In the genomic region with DNA sequence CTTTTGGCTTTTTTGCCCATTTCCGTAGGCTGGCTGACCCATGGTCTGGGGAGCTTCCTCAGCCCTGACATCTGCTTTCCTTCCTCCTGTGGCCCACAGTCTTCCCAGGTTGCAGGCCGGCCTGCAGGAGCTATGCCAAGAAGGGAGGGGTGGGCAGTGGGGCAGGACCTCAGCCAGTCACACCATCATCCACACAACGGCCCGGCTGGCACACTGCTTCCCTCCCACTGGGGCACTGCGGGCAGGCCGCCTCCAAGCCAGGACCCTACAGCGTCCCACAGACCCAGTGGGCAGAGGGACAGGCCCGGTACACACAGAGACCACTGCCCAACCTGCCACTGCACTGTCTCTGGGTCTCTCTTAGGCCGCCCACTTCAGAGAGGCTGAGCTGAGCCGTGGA, we compare ENCODE assay signal across 20 cellular contexts. TPM values are rescaled to one million over a fixed set of nuclear protein-coding genes. Genes with fewer than 3 reads are reported as not detected.
DNase-seq lines count a peak whose midpoint lies in the region; ATAC-seq, FAIRE-seq and TF ChIP-seq lines count a peak whose summit lies in the region.
"Had no signal": no experiment of that assay in that cellular context is flagged by ENCODE, and none has a peak within 500 bp of the region (broad histone marks: within the 10 kb centered on the region; RNA-seq: fewer than 3 reads in every experiment).

No MANE protein-coding gene starts in this region.

- POLR2A ChIA-PET in H1 (lab: Charles Lee; ENCODE audit: partially characterized antibody) = no interaction called here

- peaks cover 37% of the 10 kb centered on the region for H3K36me3 Mint-ChIP-seq in stimulated activated effector memory CD8-positive, alpha-beta T cell treated with anti-CD3 and anti-CD28 coated beads, Interleukin-12 subunit alpha, Interleukin-12 subunit beta, amount 100 ng/mL, for 72 hours
- H3K36me3 Mint-ChIP-seq: memory B cell had no signal

- H3K9me2 ChIP-seq in hepatocyte (replicated peaks; ENCODE audit: insufficient read depth) = no peaks in the 10 kb centered on the region

- H3K23me2 ChIP-seq in H1 (ENCODE audit: low read depth, low read length) = no peaks in the 10 kb centered on the region

- H3K36me3 ChIP-seq in H1 (ENCODE audit: control insufficient read depth in 2 of 4, insufficient read depth in 4 of 4, low read length in 3 of 4) (peaks cover 5 to 36% (median 14%) of the 10 kb centered on the region in 4 experiments; a peak in 6 of 8 replicates), lower lobe of right lung (peaks cover 54% of the 10 kb centered on the region), hepatocyte (replicated peaks; ENCODE audit: insufficient read depth, low read depth) (no peaks in the 10 kb centered on the region)
- H3K36me3 ChIP-seq: breast epithelium had no signal

- no peaks in the 10 kb centered on the region for H3K79me2 ChIP-seq in H1 (ENCODE audit: control insufficient read depth in 1 of 2, insufficient read depth in 2 of 2, low read length in 2 of 2)
- no peaks in the 10 kb centered on the region for H3K79me2 ChIP-seq in hepatocyte

- DNase-seq in LNCaP clone FGC (ENCODE audit: low read depth) = peak; percentile 58
- DNase-seq in H1 (ENCODE audit: low read depth in 1 of 2, low spot score in 2 of 2) = no peak
- DNase-seq in lower lobe of right lung = peak; percentile 47
- no peak for DNase-seq in stimulated activated effector memory CD8-positive, alpha-beta T cell treated with anti-CD3 and anti-CD28 coated beads, Interleukin-12 subunit alpha, Interleukin-12 subunit beta, amount 100 ng/mL, for 72 hours (ENCODE audit: low spot score in 2 of 2)
- no peak for DNase-seq in NCI-H2227 treated with DMSO at 0.1 percent for 48 hours (lab: John Stamatoyannopoulos, UW)
- DNase-seq in hepatocyte (ENCODE audit: low spot score) = no peak
- no peak for DNase-seq in germinal center (ENCODE audit: low spot score)
- DNase-seq: activated CD8-positive, alpha-beta T cell treated with anti-CD3 and anti-CD28 coated beads, Interleukin-2, amount 10 ng/mL, durations not matched to agents 7 days and 5 days; HCEC 1CT; NCI-H2081 treated with DMSO at 0.1 percent for 48 hours; NCI-H524 treated with DMSO at 0.1 percent for 48 hours; retina; SHP77 treated with DMSO at 0.1 percent for 48 hours had no signal

- no peak overlapping the region for H3K23ac ChIP-seq in H1 (ENCODE audit: insufficient read length)

- no peak for FAIRE-seq in H1 (lab: Jason Lieb, UNC)

- H3K4me3 ChIP-seq in LNCaP clone FGC (ENCODE audit: low read depth, low read length) (peak overlapping the region; percentile 47), H1 (ENCODE audit: extremely low read depth in 1 of 4, insufficient read depth in 2 of 4, low read depth in 3 of 4, low read length in 4 of 4) (no peak overlapping the region), lower lobe of right lung (no peak overlapping the region), hepatocyte (no peak overlapping the region)
- H3K4me3 ChIP-seq: dorsolateral prefrontal cortex had no signal

- intact Hi-C loops in lower lobe of right lung (cut with DNase I) = no loop called here

- no peak overlapping the region; the same call in 1 of the 2 replicates for H3K18ac ChIP-seq in H1 (ENCODE audit: extremely low read depth, low read length)

- H2AK5ac ChIP-seq in H1 (ENCODE audit: low read depth, low read length) = no peak overlapping the region

- no peak overlapping the region for H3K4me2 ChIP-seq in H1 (ENCODE audit: insufficient read depth in 1 of 2, low read depth in 2 of 2, low read length in 2 of 2)
- no peak overlapping the region for H3K4me2 ChIP-seq in hepatocyte

- H3K9me3 ChIP-seq in H1 (ENCODE audit: insufficient read depth in 2 of 2, low read depth in 1 of 2, low read length in 1 of 2) (no peaks in the 10 kb centered on the region), lower lobe of right lung (no peaks in the 10 kb centered on the region), hepatocyte (ENCODE audit: low read depth) (no peaks in the 10 kb centered on the region)
- H3K9me3 ChIP-seq: breast epithelium, Caco-2 had no signal

- CTCF ChIA-PET in H1 (lab: Charles Lee; ENCODE audit: partially characterized antibody) = interaction anchor here (0.6 to 0.8 kb wide), 2 partner anchors 36 to 80 kb away, joined by 3 read pairs; no protein-coding TSS in a partner anchor

- H3K4me1 ChIP-seq in H1 (replicated peaks in 1 of 4; ENCODE audit: control insufficient read depth in 3 of 4, insufficient read depth in 4 of 4, low read length in 3 of 4) (no peaks in the 10 kb centered on the region), lower lobe of right lung (peaks cover 65% of the 10 kb centered on the region), hepatocyte (ENCODE audit: insufficient read depth) (peaks cover 29% of the 10 kb centered on the region)
- H3K4me1 ChIP-seq: Caco-2 had no signal

- no peak for TF ChIP-seq EP300 in H1 (IDR thresholded peaks at IDR 0.05; ENCODE audit: borderline replicate concordance in 1 of 2, low read depth in 2 of 2, low read length in 2 of 2)

- H2AFZ ChIP-seq in H1 (ENCODE audit: low read length) = no peak overlapping the region
- no peak overlapping the region for H2AFZ ChIP-seq in hepatocyte

- H3K4ac ChIP-seq in H1 (replicated peaks; ENCODE audit: insufficient read length, low read depth, low read length) = no peak overlapping the region

- no peak overlapping the region for H4K5ac ChIP-seq in H1 (ENCODE audit: insufficient read length, low read depth, low read length)

- no peak overlapping the region for H2BK20ac ChIP-seq in H1 (ENCODE audit: low read length)

- H3K27ac Mint-ChIP-seq in stimulated activated effector memory CD8-positive, alpha-beta T cell treated with anti-CD3 and anti-CD28 coated beads, Interleukin-12 subunit alpha, Interleukin-12 subunit beta, amount 100 ng/mL, for 72 hours = peak overlapping the region; percentile 74
- H3K27ac Mint-ChIP-seq: activated CD8-positive, alpha-beta T cell treated with anti-CD3 and anti-CD28 coated beads, Interleukin-2, amount 10 ng/mL, durations not matched to agents 7 days and 5 days; memory B cell; stimulated activated naive CD8-positive, alpha-beta T cell treated with anti-CD3 and anti-CD28 coated beads, Interleukin-15, Interleukin-2, amounts not matched to agents 100 ng/mL and 50 ng/mL, for 24 hours; WTC11 had no signal

- H4K20me1 ChIP-seq in H1 (replicated peaks in 1 of 2; ENCODE audit: control insufficient read depth in 1 of 2, insufficient read depth in 2 of 2, low read length in 2 of 2) = peaks cover 5 to 10% of the 10 kb centered on the region in 2 experiments
- no peaks in the 10 kb centered on the region for H4K20me1 ChIP-seq in hepatocyte (ENCODE audit: insufficient read depth, poor library complexity, severe bottlenecking)

- H2BK120ac ChIP-seq in H1 (replicated peaks; ENCODE audit: low read depth, low read length) = no peak overlapping the region

- H3K27ac ChIP-seq in H1 (ENCODE audit: low read depth, low read length) (no peak overlapping the region), lower lobe of right lung (no peak overlapping the region), hepatocyte (no peak overlapping the region)

- no peak overlapping the region for H3K4me3 Mint-ChIP-seq in stimulated activated effector memory CD8-positive, alpha-beta T cell treated with anti-CD3 and anti-CD28 coated beads, Interleukin-12 subunit alpha, Interleukin-12 subunit beta, amount 100 ng/mL, for 72 hours
- H3K4me3 Mint-ChIP-seq: activated CD8-positive, alpha-beta T cell treated with anti-CD3 and anti-CD28 coated beads, Interleukin-2, amount 10 ng/mL, durations not matched to agents 7 days and 5 days; memory B cell; stimulated activated naive CD8-positive, alpha-beta T cell treated with anti-CD3 and anti-CD28 coated beads, Interleukin-15, Interleukin-2, amounts not matched to agents 100 ng/mL and 50 ng/mL, for 24 hours; WTC11 had no signal

- H3K56ac ChIP-seq in H1 (replicated peaks; ENCODE audit: insufficient read length, low read depth, low read length) = no peak overlapping the region

- TF ChIP-seq RAD21 in H1 (IDR thresholded peaks at IDR 0.05 in 1 of 2, conservative IDR thresholded peaks at IDR 0.05 in 1 of 2; ENCODE audit: low read depth in 2 of 2, low read length in 2 of 2) = no peak

- H3K9ac ChIP-seq in H1 (replicated peaks in 1 of 4; ENCODE audit: extremely low read depth in 1 of 4, low read depth in 3 of 4, low read length in 3 of 4) = no peak overlapping the region

- no peak overlapping the region for H2BK5ac ChIP-seq in H1 (ENCODE audit: low read depth, low read length)

- 96% methylated on average over 9 of the region's 10 CpGs; no CpG with 5 or more reads in 1 of the 2 experiments for WGBS in H1 (ENCODE audit: extremely low coverage in 1 of 2, insufficient coverage in 1 of 2, insufficient read length in 1 of 2, insufficient replicate concordance in 2 of 2, low coverage in 1 of 2, low lambda C conversion rate in 2 of 2, missing lambda C conversion rate in 1 of 2), 2 experiments
- 93% methylated on average over 10 of the region's 10 CpGs for WGBS in hepatocyte (ENCODE audit: low lambda C conversion rate, missing lambda C conversion rate)

- H3K79me1 ChIP-seq in H1 (ENCODE audit: low read depth, low read length) = peaks cover 2% of the 10 kb centered on the region; the same call in 1 of the 2 replicates

- H4K91ac ChIP-seq in H1 (replicated peaks; ENCODE audit: insufficient read length, low read length) = no peak overlapping the region

- no peak for TF ChIP-seq POLR2A in H1 (IDR thresholded peaks at IDR 0.05; ENCODE audit: control extremely low read depth in 1 of 2, low read depth in 2 of 2, low read length in 2 of 2)

- H3K14ac ChIP-seq in H1 (ENCODE audit: insufficient read length) = no peak overlapping the region

- peaks cover 8% of the 10 kb centered on the region for H3K4me1 Mint-ChIP-seq in stimulated activated effector memory CD8-positive, alpha-beta T cell treated with anti-CD3 and anti-CD28 coated beads, Interleukin-12 subunit alpha, Interleukin-12 subunit beta, amount 100 ng/mL, for 72 hours
- H3K4me1 Mint-ChIP-seq: WTC11 had no signal

- no peaks in the 10 kb centered on the region for H3K27me3 ChIP-seq in H1 (replicated peaks in 1 of 4; ENCODE audit: control insufficient read depth in 3 of 4, extremely low read depth in 1 of 4, insufficient read depth in 3 of 4, low read length in 3 of 4)
- H3K27me3 ChIP-seq in lower lobe of right lung (ENCODE audit: low read depth) = no peaks in the 10 kb centered on the region
- no peaks in the 10 kb centered on the region for H3K27me3 ChIP-seq in hepatocyte
- H3K27me3 ChIP-seq: breast epithelium, dorsolateral prefrontal cortex had no signal

- TF ChIP-seq CTCF in LNCaP clone FGC (IDR thresholded peaks at IDR 0.05; ENCODE audit: control insufficient read depth, extremely low read depth, insufficient read depth) (no peak), H1 (IDR thresholded peaks at IDR 0.05; ENCODE audit: control extremely low read depth in 1 of 3, insufficient read depth in 1 of 3, low read depth in 1 of 3, low read length in 3 of 3) (no peak), lower lobe of right lung (IDR thresholded peaks at IDR 0.05) (no peak), hepatocyte (IDR thresholded peaks at IDR 0.05; ENCODE audit: poor library complexity) (no peak)

- H2BK12ac ChIP-seq in H1 (ENCODE audit: low read depth, low read length) = no peak overlapping the region

- H3K9me3 Mint-ChIP-seq in stimulated activated effector memory CD8-positive, alpha-beta T cell treated with anti-CD3 and anti-CD28 coated beads, Interleukin-12 subunit alpha, Interleukin-12 subunit beta, amount 100 ng/mL, for 72 hours = no peaks in the 10 kb centered on the region
- H3K9me3 Mint-ChIP-seq: memory B cell; stimulated activated naive CD8-positive, alpha-beta T cell treated with anti-CD3 and anti-CD28 coated beads, Interleukin-15, Interleukin-2, amounts not matched to agents 100 ng/mL and 50 ng/mL, for 24 hours; WTC11 had no signal

- peak overlapping the region; percentile 77; the same call in 1 of the 2 replicates for H4K8ac ChIP-seq in H1 (ENCODE audit: extremely low read depth, insufficient read depth, low read length)

- no peak for ATAC-seq in lower lobe of right lung
- ATAC-seq in stimulated activated effector memory CD8-positive, alpha-beta T cell treated with anti-CD3 and anti-CD28 coated beads, Interleukin-12 subunit alpha, Interleukin-12 subunit beta, amount 100 ng/mL, for 72 hours = no peak
- no peak for ATAC-seq in GM21737 (IDR thresholded peaks at IDR 0.05; ENCODE audit: unreplicated experiment)
- ATAC-seq: activated CD8-positive, alpha-beta T cell treated with anti-CD3 and anti-CD28 coated beads, Interleukin-2, amount 10 ng/mL, durations not matched to agents 7 days and 5 days; WTC11 had no signal

- H2BK15ac ChIP-seq in H1 (ENCODE audit: low read length) = no peak overlapping the region

RNA-seq across cellular contexts. Expression of gene CTBP1, which starts 38.0 kb away (rescaled TPM):
- 128 and 132 TPM in 2 replicates for total RNA-seq in H1 (2021; fragmentation: NEBNext Ultra II Directional; extraction: Animal tissue kit (Norgen Biotek cat#: 25700))
- polyA plus RNA-seq in H1 (2011; rRNA removed) (185 and 308 TPM in 2 replicates), hepatocyte (147 and 179 TPM in 2 replicates)
- polyA plus RNA-seq in H1 (2011; cell fraction: cytosol; rRNA removed) = 211 TPM
- 631 TPM for polyA plus RNA-seq in H1 (2011; cell fraction: nucleus; rRNA removed)
- polyA plus RNA-seq in H1 (2012, experiment 1 of 2) = 85.5 to 186 TPM (median 163 TPM) in 4 replicates
- 85.3 TPM for polyA plus RNA-seq in H1 (2012, experiment 2 of 2)
- 72.7 TPM for polyA plus RNA-seq in H1 (2013, experiment 1 of 2)
- 71.3 TPM for polyA plus RNA-seq in H1 (2013, experiment 2 of 2)
- polyA minus RNA-seq in H1 (2011; rRNA and poly(A)+ RNA removed) = 83.5 and 84.0 TPM in 2 replicates
- polyA minus RNA-seq in H1 (2011; cell fraction: cytosol; rRNA and poly(A)+ RNA removed) = 128 TPM
- 95.0 TPM for polyA minus RNA-seq in H1 (2011; cell fraction: nucleus; rRNA and poly(A)+ RNA removed)
- total RNA-seq in lower lobe of right lung (165 TPM), hepatocyte (129 and 169 TPM in 2 replicates)

RNA-seq across cellular contexts. Expression of gene SPON2, which starts 38.6 kb away (rescaled TPM):
- 2.8 and 3.2 TPM in 2 replicates for total RNA-seq in H1 (2021; fragmentation: NEBNext Ultra II Directional; extraction: Animal tissue kit (Norgen Biotek cat#: 25700))
- 2.8 and 5.2 TPM in 2 replicates for polyA plus RNA-seq in H1 (2011; rRNA removed)
- polyA plus RNA-seq in H1 (2011; cell fraction: cytosol; rRNA removed) = 3.7 TPM
- 16.5 TPM for polyA plus RNA-seq in H1 (2011; cell fraction: nucleus; rRNA removed)
- polyA plus RNA-seq in H1 (2012, experiment 1 of 2) = 1.8 to 3.9 TPM (median 3.1 TPM) in 4 replicates
- polyA plus RNA-seq in H1 (2012, experiment 2 of 2) = 2.1 TPM
- polyA plus RNA-seq in H1 (2013, experiment 1 of 2) = 4.0 TPM
- 3.3 TPM for polyA plus RNA-seq in H1 (2013, experiment 2 of 2)
- polyA minus RNA-seq in H1 (2011; rRNA and poly(A)+ RNA removed) = 0.15 and 0.79 TPM in 2 replicates
- polyA minus RNA-seq in H1 (2011; cell fraction: cytosol; rRNA and poly(A)+ RNA removed) = 4.3 TPM
- polyA minus RNA-seq in H1 (2011; cell fraction: nucleus; rRNA and poly(A)+ RNA removed) = 5.1 TPM
- 32.0 TPM for total RNA-seq in lower lobe of right lung
- 308 and 403 TPM in 2 replicates for total RNA-seq in hepatocyte
- polyA plus RNA-seq in hepatocyte = 1,210 and 1,380 TPM in 2 replicates

Comparison
In these comparisons a context has a peak if more than half of its experiments do, and no peak if none do; other contexts are left out.
1. DNase-seq: peak in LNCaP clone FGC (single experiment) and lower lobe of right lung (single experiment); none in H1 (0 of 2), stimulated activated effector memory CD8-positive, alpha-beta T cell treated with anti-CD3 and anti-CD28 coated beads, Interleukin-12 subunit alpha, Interleukin-12 subunit beta, amount 100 ng/mL, for 72 hours (0 of 2), NCI-H2227 treated with DMSO at 0.1 percent for 48 hours (single experiment), hepatocyte (single experiment) and germinal center (single experiment).